In the genomic region with DNA sequence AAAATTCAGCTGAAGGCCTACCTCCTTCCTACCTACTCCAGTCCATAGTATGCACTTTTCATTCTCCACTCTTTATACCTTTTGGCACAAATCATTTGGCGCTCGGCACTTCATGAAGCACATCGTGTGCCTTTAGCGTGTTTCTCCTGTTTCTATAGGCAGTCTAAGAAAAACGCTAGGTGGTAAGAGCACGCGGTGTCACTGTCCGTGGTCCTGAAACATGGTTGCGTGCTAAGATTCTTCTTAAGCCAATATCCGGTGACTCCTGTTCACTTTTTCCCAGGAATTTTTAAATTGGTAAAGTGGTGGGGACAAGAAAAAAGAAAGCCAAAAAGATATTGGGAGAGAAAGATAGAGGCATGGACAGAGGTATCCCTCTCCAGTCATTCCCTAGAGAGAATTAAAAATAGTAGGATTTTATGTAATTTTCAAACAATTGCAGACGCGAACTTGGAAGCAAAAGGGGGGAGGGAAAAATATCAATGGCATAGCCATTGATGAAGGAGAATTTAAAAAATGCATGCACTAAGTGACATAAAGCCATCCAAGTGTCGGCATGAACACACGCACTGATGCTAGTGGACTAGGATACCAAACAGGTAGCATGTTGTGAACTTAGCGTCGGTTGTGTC, we compare ENCODE assay signal across 1 cellular context.
TF ChIP-seq lines count a peak whose summit lies in the region.

No MANE protein-coding gene starts in this region.

TF ChIP-seq in HepG2, 621 proteins besides CTCF, POLR2A, EP300 and RAD21 (continued from another document and continues in another):
- TF ChIP-seq IRX3 (CRISPR knock-in tag; IDR thresholded peaks at IDR 0.05; ENCODE audit: borderline replicate concordance, low read depth) (peak; percentile 76; the same call in 1 of the 2 replicates), NBN (conservative IDR thresholded peaks at IDR 0.05) (no peak), ZNF557 (CRISPR knock-in tag; IDR thresholded peaks at IDR 0.05) (peak; percentile 91; the same call in 1 of the 2 replicates), MXD4 (CRISPR knock-in tag; IDR thresholded peaks at IDR 0.05) (peak; percentile 92; the same call in 1 of the 2 replicates), ZNF543 (CRISPR knock-in tag; IDR thresholded peaks at IDR 0.05) (no peak), ZNF7 (CRISPR knock-in tag; IDR thresholded peaks at IDR 0.05) (peak; percentile 57; the same call in 1 of the 2 replicates), ZNF143 (CRISPR knock-in tag; IDR thresholded peaks at IDR 0.05) (no peak), IKZF4 (CRISPR knock-in tag; IDR thresholded peaks at IDR 0.05; ENCODE audit: borderline replicate concordance, low read depth, not compliant biosample characterization) (peak; percentile 54), HNF4G (IDR thresholded peaks at IDR 0.05; ENCODE audit: borderline replicate concordance, low read depth, low read length) (no peak), HNF4G (CRISPR knock-in tag; IDR thresholded peaks at IDR 0.05; ENCODE audit: borderline replicate concordance, low read depth) (no peak), ONECUT2 (CRISPR knock-in tag; IDR thresholded peaks at IDR 0.05) (peak; percentile 32; the same call in 1 of the 2 replicates), SIN3A (IDR thresholded peaks at IDR 0.05; ENCODE audit: borderline replicate concordance, low read depth, low read length) (no peak), MAF1 (CRISPR knock-in tag; IDR thresholded peaks at IDR 0.05; ENCODE audit: borderline replicate concordance) (peak; percentile 50; the same call in 1 of the 2 replicates), RERE (CRISPR knock-in tag; IDR thresholded peaks at IDR 0.05; ENCODE audit: low read depth) (peak; percentile 45; the same call in 1 of the 2 replicates), HNRNPUL1 (IDR thresholded peaks at IDR 0.05; ENCODE audit: low read depth, low read length) (no peak), RXRB (CRISPR knock-in tag; IDR thresholded peaks at IDR 0.05; ENCODE audit: borderline replicate concordance) (peak; percentile 75), TGIF2 (CRISPR knock-in tag; IDR thresholded peaks at IDR 0.05) (peak; percentile 92; the same call in 1 of the 2 replicates), TRAFD1 (CRISPR knock-in tag; IDR thresholded peaks at IDR 0.05; ENCODE audit: borderline replicate concordance) (no peak), ZFP90 (CRISPR knock-in tag; IDR thresholded peaks at IDR 0.05; ENCODE audit: borderline replicate concordance) (0 out of 2 replicates have a peak, but pooled peaks have one; percentile 36), MTF1 (CRISPR knock-in tag; IDR thresholded peaks at IDR 0.05) (no peak)
- TF ChIP-seq, protein P1, sequence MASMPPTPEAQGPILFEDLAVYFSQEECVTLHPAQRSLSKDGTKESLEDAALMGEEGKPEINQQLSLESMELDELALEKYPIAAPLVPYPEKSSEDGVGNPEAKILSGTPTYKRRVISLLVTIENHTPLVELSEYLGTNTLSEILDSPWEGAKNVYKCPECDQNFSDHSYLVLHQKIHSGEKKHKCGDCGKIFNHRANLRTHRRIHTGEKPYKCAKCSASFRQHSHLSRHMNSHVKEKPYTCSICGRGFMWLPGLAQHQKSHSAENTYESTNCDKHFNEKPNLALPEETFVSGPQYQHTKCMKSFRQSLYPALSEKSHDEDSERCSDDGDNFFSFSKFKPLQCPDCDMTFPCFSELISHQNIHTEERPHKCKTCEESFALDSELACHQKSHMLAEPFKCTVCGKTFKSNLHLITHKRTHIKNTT (CRISPR knock-in tag; IDR thresholded peaks at IDR 0.05) = no peak
- TF ChIP-seq, protein P2, sequence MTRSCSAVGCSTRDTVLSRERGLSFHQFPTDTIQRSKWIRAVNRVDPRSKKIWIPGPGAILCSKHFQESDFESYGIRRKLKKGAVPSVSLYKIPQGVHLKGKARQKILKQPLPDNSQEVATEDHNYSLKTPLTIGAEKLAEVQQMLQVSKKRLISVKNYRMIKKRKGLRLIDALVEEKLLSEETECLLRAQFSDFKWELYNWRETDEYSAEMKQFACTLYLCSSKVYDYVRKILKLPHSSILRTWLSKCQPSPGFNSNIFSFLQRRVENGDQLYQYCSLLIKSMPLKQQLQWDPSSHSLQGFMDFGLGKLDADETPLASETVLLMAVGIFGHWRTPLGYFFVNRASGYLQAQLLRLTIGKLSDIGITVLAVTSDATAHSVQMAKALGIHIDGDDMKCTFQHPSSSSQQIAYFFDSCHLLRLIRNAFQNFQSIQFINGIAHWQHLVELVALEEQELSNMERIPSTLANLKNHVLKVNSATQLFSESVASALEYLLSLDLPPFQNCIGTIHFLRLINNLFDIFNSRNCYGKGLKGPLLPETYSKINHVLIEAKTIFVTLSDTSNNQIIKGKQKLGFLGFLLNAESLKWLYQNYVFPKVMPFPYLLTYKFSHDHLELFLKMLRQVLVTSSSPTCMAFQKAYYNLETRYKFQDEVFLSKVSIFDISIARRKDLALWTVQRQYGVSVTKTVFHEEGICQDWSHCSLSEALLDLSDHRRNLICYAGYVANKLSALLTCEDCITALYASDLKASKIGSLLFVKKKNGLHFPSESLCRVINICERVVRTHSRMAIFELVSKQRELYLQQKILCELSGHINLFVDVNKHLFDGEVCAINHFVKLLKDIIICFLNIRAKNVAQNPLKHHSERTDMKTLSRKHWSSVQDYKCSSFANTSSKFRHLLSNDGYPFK (CRISPR knock-in tag; IDR thresholded peaks at IDR 0.05; ENCODE audit: borderline replicate concordance) = no peak
- TF ChIP-seq, protein P3, sequence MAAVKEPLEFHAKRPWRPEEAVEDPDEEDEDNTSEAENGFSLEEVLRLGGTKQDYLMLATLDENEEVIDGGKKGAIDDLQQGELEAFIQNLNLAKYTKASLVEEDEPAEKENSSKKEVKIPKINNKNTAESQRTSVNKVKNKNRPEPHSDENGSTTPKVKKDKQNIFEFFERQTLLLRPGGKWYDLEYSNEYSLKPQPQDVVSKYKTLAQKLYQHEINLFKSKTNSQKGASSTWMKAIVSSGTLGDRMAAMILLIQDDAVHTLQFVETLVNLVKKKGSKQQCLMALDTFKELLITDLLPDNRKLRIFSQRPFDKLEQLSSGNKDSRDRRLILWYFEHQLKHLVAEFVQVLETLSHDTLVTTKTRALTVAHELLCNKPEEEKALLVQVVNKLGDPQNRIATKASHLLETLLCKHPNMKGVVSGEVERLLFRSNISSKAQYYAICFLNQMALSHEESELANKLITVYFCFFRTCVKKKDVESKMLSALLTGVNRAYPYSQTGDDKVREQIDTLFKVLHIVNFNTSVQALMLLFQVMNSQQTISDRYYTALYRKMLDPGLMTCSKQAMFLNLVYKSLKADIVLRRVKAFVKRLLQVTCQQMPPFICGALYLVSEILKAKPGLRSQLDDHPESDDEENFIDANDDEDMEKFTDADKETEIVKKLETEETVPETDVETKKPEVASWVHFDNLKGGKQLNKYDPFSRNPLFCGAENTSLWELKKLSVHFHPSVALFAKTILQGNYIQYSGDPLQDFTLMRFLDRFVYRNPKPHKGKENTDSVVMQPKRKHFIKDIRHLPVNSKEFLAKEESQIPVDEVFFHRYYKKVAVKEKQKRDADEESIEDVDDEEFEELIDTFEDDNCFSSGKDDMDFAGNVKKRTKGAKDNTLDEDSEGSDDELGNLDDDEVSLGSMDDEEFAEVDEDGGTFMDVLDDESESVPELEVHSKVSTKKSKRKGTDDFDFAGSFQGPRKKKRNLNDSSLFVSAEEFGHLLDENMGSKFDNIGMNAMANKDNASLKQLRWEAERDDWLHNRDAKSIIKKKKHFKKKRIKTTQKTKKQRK (IDR thresholded peaks at IDR 0.05; ENCODE audit: low read length) = no peak
- TF ChIP-seq, protein P4, sequence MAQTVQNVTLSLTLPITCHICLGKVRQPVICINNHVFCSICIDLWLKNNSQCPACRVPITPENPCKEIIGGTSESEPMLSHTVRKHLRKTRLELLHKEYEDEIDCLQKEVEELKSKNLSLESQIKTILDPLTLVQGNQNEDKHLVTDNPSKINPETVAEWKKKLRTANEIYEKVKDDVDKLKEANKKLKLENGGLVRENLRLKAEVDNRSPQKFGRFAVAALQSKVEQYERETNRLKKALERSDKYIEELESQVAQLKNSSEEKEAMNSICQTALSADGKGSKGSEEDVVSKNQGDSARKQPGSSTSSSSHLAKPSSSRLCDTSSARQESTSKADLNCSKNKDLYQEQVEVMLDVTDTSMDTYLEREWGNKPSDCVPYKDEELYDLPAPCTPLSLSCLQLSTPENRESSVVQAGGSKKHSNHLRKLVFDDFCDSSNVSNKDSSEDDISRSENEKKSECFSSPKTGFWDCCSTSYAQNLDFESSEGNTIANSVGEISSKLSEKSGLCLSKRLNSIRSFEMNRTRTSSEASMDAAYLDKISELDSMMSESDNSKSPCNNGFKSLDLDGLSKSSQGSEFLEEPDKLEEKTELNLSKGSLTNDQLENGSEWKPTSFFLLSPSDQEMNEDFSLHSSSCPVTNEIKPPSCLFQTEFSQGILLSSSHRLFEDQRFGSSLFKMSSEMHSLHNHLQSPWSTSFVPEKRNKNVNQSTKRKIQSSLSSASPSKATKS (CRISPR knock-in tag; IDR thresholded peaks at IDR 0.05) = no peak
- TF ChIP-seq, protein P5, sequence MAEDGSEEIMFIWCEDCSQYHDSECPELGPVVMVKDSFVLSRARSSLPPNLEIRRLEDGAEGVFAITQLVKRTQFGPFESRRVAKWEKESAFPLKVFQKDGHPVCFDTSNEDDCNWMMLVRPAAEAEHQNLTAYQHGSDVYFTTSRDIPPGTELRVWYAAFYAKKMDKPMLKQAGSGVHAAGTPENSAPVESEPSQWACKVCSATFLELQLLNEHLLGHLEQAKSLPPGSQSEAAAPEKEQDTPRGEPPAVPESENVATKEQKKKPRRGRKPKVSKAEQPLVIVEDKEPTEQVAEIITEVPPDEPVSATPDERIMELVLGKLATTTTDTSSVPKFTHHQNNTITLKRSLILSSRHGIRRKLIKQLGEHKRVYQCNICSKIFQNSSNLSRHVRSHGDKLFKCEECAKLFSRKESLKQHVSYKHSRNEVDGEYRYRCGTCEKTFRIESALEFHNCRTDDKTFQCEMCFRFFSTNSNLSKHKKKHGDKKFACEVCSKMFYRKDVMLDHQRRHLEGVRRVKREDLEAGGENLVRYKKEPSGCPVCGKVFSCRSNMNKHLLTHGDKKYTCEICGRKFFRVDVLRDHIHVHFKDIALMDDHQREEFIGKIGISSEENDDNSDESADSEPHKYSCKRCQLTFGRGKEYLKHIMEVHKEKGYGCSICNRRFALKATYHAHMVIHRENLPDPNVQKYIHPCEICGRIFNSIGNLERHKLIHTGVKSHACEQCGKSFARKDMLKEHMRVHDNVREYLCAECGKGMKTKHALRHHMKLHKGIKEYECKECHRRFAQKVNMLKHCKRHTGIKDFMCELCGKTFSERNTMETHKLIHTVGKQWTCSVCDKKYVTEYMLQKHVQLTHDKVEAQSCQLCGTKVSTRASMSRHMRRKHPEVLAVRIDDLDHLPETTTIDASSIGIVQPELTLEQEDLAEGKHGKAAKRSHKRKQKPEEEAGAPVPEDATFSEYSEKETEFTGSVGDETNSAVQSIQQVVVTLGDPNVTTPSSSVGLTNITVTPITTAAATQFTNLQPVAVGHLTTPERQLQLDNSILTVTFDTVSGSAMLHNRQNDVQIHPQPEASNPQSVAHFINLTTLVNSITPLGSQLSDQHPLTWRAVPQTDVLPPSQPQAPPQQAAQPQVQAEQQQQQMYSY (CRISPR knock-in tag; IDR thresholded peaks at IDR 0.05) = peak; percentile 44; the same call in 1 of the 2 replicates
- TF ChIP-seq, protein P6, sequence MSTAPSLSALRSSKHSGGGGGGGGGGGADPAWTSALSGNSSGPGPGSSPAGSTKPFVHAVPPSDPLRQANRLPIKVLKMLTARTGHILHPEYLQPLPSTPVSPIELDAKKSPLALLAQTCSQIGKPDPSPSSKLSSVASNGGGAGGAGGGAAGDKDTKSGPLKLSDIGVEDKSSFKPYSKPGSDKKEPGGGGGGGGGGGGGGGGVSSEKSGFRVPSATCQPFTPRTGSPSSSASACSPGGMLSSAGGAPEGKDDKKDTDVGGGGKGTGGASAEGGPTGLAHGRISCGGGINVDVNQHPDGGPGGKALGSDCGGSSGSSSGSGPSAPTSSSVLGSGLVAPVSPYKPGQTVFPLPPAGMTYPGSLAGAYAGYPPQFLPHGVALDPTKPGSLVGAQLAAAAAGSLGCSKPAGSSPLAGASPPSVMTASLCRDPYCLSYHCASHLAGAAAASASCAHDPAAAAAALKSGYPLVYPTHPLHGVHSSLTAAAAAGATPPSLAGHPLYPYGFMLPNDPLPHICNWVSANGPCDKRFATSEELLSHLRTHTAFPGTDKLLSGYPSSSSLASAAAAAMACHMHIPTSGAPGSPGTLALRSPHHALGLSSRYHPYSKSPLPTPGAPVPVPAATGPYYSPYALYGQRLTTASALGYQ (CRISPR knock-in tag; IDR thresholded peaks at IDR 0.05) = peak; percentile 65; the same call in 1 of the 2 replicates
